8 cellular contexts compared by ENCODE assay signal in genomic region chr17:38351412-38352222, GRCh38. TPM values are rescaled to one million over a fixed set of nuclear protein-coding genes. Genes with fewer than 3 reads are reported as not detected.
A peak's percentile ranks its signal among the peaks of the same experiment; 100 is the strongest.
DNase-seq lines count a peak whose midpoint lies in the region; ATAC-seq and TF ChIP-seq lines count a peak whose summit lies in the region.

Gene SOCS7 (plus strand): TSS chr17:38351844. CDS start chr17:38352053, 209 bp downstream.

- peak within 1 kb of the TSS; percentile 87 for H3K18ac ChIP-seq in trophoblast cell (ENCODE audit: low read length)

- H4K8ac ChIP-seq in trophoblast cell (ENCODE audit: low read depth, low read length), result peak within 1 kb of the TSS; percentile 97

- H3K4me2 ChIP-seq in trophoblast cell (ENCODE audit: low read length), result peak within 1 kb of the TSS; percentile 79

- peaks cover 7% of the 10 kb centered on the region for H3K79me1 ChIP-seq in trophoblast cell (ENCODE audit: low read length)

- peak within 1 kb of the TSS; percentile 64 for H3K4ac ChIP-seq in trophoblast cell (ENCODE audit: low read depth, low read length)

- peak within 1 kb of the TSS; percentile 39 for H2BK5ac ChIP-seq in trophoblast cell (ENCODE audit: low read depth, low read length, poor library complexity)

- no peak within 1 kb of the TSS for H3K23ac ChIP-seq in trophoblast cell (ENCODE audit: low read length)

- H3K27ac ChIP-seq in trophoblast cell (ENCODE audit: low read depth, low read length) (no peak within 1 kb of the TSS), transverse colon (peak within 1 kb of the TSS; percentile 90 to 94 (median 94))

- H3K14ac ChIP-seq in trophoblast cell (ENCODE audit: low read length), result peak within 1 kb of the TSS; percentile 89

- DNase-seq in GM12864 (ENCODE audit: low read depth) (peak; percentile 65), NCI-H128 (lab: John Stamatoyannopoulos, UW; ENCODE audit: unreplicated experiment) (peak; percentile 76), SW 1271 (lab: John Stamatoyannopoulos, UW) (peak; percentile 86 to 93), cardiac septum (ENCODE audit: low spot score) (peak; percentile 97), trophoblast cell (peak; percentile 87 to 94), transverse colon (peak; percentile 95)
- peak; percentile 90 for DNase-seq in activated naive CD8-positive, alpha-beta T cell treated with anti-CD3 and anti-CD28 coated beads, Interleukin-2, amount 50 U/mL, for 16 hours (ENCODE audit: low read depth, low spot score)

- H3K36me3 ChIP-seq in trophoblast cell (ENCODE audit: control insufficient read depth in 1 of 2, insufficient read depth in 2 of 2, low read length in 2 of 2), result no peaks in the 10 kb centered on the region
- H3K36me3 ChIP-seq in transverse colon, result no peaks in the 10 kb centered on the region

- H2AFZ ChIP-seq in trophoblast cell (ENCODE audit: insufficient read depth, low read length, poor library complexity), result peak within 1 kb of the TSS; percentile 94

- peak within 1 kb of the TSS; percentile 75 for H3K9ac ChIP-seq in trophoblast cell (ENCODE audit: low read length)

- H3K79me2 ChIP-seq in trophoblast cell (ENCODE audit: control insufficient read depth, insufficient read depth, low read length, poor library complexity), result peaks cover 6% of the 10 kb centered on the region

- H4K12ac ChIP-seq in trophoblast cell (ENCODE audit: low read depth, low read length), result peak within 1 kb of the TSS; percentile 89

- H3K4me3 ChIP-seq in GM12864 (ENCODE audit: low read depth, low read length), result peak within 1 kb of the TSS; percentile 86
- H3K4me3 ChIP-seq in trophoblast cell (ENCODE audit: low read depth, low read length), result peak within 1 kb of the TSS; percentile 84
- peak within 1 kb of the TSS; percentile 92 to 99 (median 94) for H3K4me3 ChIP-seq in transverse colon

- intact Hi-C loops in cardiac septum (cut with DNase I), result loop anchor here (10.0 kb wide), 2 partner anchors 133 to 313 kb away; no protein-coding TSS in a partner anchor
- intact Hi-C loops in transverse colon (cut with DNase I; ENCODE audit: low total_unique reads), result no loop called here

- TF ChIP-seq CTCF in GM12864 (IDR thresholded peaks at IDR 0.05; ENCODE audit: low read depth, low read length, missing control alignments), result no peak
- no peak for TF ChIP-seq CTCF in transverse colon (IDR thresholded peaks at IDR 0.05)

- peak within 1 kb of the TSS; percentile 39 for H2BK120ac ChIP-seq in trophoblast cell (ENCODE audit: insufficient read depth, low read length, poor library complexity)

- in situ Hi-C loops in transverse colon (cut with MboI; ENCODE audit: low pct_ligation_motif_present in 1 of 4, low pct_unique_long_range_greater_than_20kb in 1 of 4, low sequenced_read_pairs in 3 of 4), result loop anchor here in 1 of 4 donors (5.0 kb wide), 1 partner anchor 61 kb away; no protein-coding TSS in a partner anchor

- H3K27me3 ChIP-seq in trophoblast cell (ENCODE audit: insufficient read depth, low read length) (no peaks in the 10 kb centered on the region), transverse colon (no peaks in the 10 kb centered on the region)

- H3K4me1 ChIP-seq in trophoblast cell (ENCODE audit: control insufficient read depth in 1 of 2, insufficient read depth in 2 of 2, low read length in 2 of 2), result peaks cover 5 to 11% of the 10 kb centered on the region in 2 experiments
- H3K4me1 ChIP-seq in transverse colon, result peaks cover 2 to 30% (median 23%) of the 10 kb centered on the region in 4 donors

- no CpG with 5 or more reads among the region's 84 CpGs for WGBS in trophoblast cell (ENCODE audit: extremely low coverage, insufficient coverage, insufficient read length)
- 0 to 8% methylated on average over 3 to 53 of the region's 84 CpGs for WGBS in transverse colon (ENCODE audit: low coverage in 1 of 2), 2 donors

- no peak for TF ChIP-seq EP300 in transverse colon (IDR thresholded peaks at IDR 0.05; ENCODE audit: low read depth)

- H3K9me3 ChIP-seq in trophoblast cell (ENCODE audit: insufficient read depth, low read depth, low read length) (no peaks in the 10 kb centered on the region), transverse colon (no peaks in the 10 kb centered on the region)

- H2AK5ac ChIP-seq in trophoblast cell (ENCODE audit: low read length), result no peak within 1 kb of the TSS

- ATAC-seq in HG02678 (IDR thresholded peaks at IDR 0.05; ENCODE audit: unreplicated experiment), result peak; percentile 93

- H4K91ac ChIP-seq in trophoblast cell (ENCODE audit: low read depth, low read length), result peak within 1 kb of the TSS; percentile 77

- TF ChIP-seq POLR2A in transverse colon (IDR thresholded peaks at IDR 0.05), result peak; percentile 76

- no peak within 1 kb of the TSS for H2BK12ac ChIP-seq in trophoblast cell (ENCODE audit: low read length)

RNA-seq across cellular contexts. Expression of gene SOCS7, which starts in this region (rescaled TPM):
- total RNA-seq in cardiac septum (17.8 TPM), transverse colon (10 to 100 TPM in 3 of 4 donors, 1 to 10 TPM in 1; 3.0 to 20.1 (median 15.2) TPM)
- 8.9 and 9.3 TPM in 2 replicates for polyA plus RNA-seq in trophoblast cell (2013)
